In the genomic region with DNA sequence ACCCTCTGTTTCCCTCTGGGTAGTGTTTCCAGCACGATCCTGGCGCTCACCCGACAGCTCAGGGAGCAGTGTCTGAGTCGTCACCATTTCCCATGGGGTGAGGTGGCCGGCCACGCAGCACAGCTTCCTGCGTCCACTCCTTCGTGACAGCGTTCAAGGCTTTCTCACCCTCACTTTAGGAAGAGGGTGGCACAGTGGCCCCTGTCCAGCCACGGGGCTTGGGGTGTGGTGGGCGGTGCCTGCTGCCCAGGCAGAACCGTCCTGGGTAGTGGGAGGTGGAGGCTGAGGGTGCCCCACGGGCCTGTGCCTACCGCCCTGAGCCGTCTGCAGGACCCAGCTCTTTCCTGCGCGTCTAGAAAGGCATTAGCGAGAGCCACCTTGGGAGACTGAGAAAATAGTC, we compare ENCODE assay signal across 24 cellular contexts. TPM values are rescaled to one million over a fixed set of nuclear protein-coding genes. Genes with fewer than 3 reads are reported as not detected.
"Had no signal": no experiment of that assay in that cellular context is flagged by ENCODE, and none has a peak within 500 bp of the region (broad histone marks: within the 10 kb centered on the region; RNA-seq: fewer than 3 reads in every experiment).

No MANE protein-coding gene starts in this region.

- H3K4me3 ChIP-seq: dorsolateral prefrontal cortex, gastrocnemius medialis, lung, neural progenitor cell, ovary, psoas muscle, thoracic aorta, tibial nerve, upper lobe of right lung, uterus had no signal

- H3K4me2 ChIP-seq: neural progenitor cell had no signal

- H3K27me3 ChIP-seq: dorsolateral prefrontal cortex, gastrocnemius medialis, neural progenitor cell, ovary, tibial nerve, upper lobe of right lung, uterus had no signal

- DNase-seq: dorsolateral prefrontal cortex; effector CD4-positive, alpha-beta T cell; foreskin fibroblast; gastrocnemius medialis; head of caudate nucleus; naive B cell; nucleus accumbens; ovary; small intestine; stimulated activated CD4-positive, alpha-beta T cell treated with anti-CD3 and anti-CD28 coated beads, Interleukin-15, amount 100 ng/mL, for 24 hours; stimulated activated CD4-positive, alpha-beta T cell treated with anti-CD3 and anti-CD28 coated beads, Interleukin-2, amount 100 ng/mL, for 48 hours; stimulated activated naive B cell treated with anti-CD40 and anti-IgM and Interleukin-4, amounts not matched to agents 10 μg/mL and 1 μg/mL and 100 μg/mL, for 72 hours; upper lobe of right lung; uterus had no signal

- H3K36me3 ChIP-seq: neural progenitor cell, ovary, uterus had no signal

- H2AFZ ChIP-seq: neural progenitor cell had no signal

- ATAC-seq: gastrocnemius medialis; left lobe of liver; stimulated activated naive B cell treated with anti-CD40 and anti-IgM and Interleukin-4, amounts not matched to agents 10 μg/mL and 1 μg/mL and 100 μg/mL, for 72 hours; upper lobe of right lung had no signal

- H3K27ac ChIP-seq: dorsolateral prefrontal cortex, gastrocnemius medialis, neural progenitor cell, ovary, psoas muscle, thoracic aorta, tibial nerve, upper lobe of right lung, uterus had no signal

- H3K4me1 Mint-ChIP-seq: neural progenitor cell had no signal

- H3K27me3 Mint-ChIP-seq: memory B cell; naive B cell; stimulated activated naive B cell treated with anti-CD40 and anti-IgM and Interleukin-4, amounts not matched to agents 10 μg/mL and 1 μg/mL and 100 μg/mL, for 72 hours; stimulated activated naive CD8-positive, alpha-beta T cell treated with anti-CD3 and anti-CD28 coated beads, Interleukin-15, Interleukin-2, amounts not matched to agents 100 ng/mL and 50 ng/mL, for 24 hours had no signal

- H3K9ac ChIP-seq: neural progenitor cell had no signal

- H3K9me3 ChIP-seq: gastrocnemius medialis, ovary, psoas muscle, thoracic aorta, tibial nerve, upper lobe of right lung, uterus had no signal

- H3K27ac Mint-ChIP-seq: memory B cell; nephron; neural progenitor cell; stimulated activated naive B cell treated with anti-CD40 and anti-IgM and Interleukin-4, amounts not matched to agents 10 μg/mL and 1 μg/mL and 100 μg/mL, for 72 hours; stimulated activated naive CD8-positive, alpha-beta T cell treated with anti-CD3 and anti-CD28 coated beads, Interleukin-15, Interleukin-2, amounts not matched to agents 100 ng/mL and 50 ng/mL, for 24 hours had no signal

- H3K4me3 Mint-ChIP-seq: memory B cell; nephron; neural progenitor cell; stimulated activated naive B cell treated with anti-CD40 and anti-IgM and Interleukin-4, amounts not matched to agents 10 μg/mL and 1 μg/mL and 100 μg/mL, for 72 hours; stimulated activated naive CD8-positive, alpha-beta T cell treated with anti-CD3 and anti-CD28 coated beads, Interleukin-15, Interleukin-2, amounts not matched to agents 100 ng/mL and 50 ng/mL, for 24 hours had no signal

- H3K4me1 ChIP-seq: gastrocnemius medialis, neural progenitor cell, psoas muscle, tibial nerve, upper lobe of right lung, uterus had no signal

- H3K9me3 Mint-ChIP-seq: memory B cell; nephron; neural progenitor cell; stimulated activated naive CD8-positive, alpha-beta T cell treated with anti-CD3 and anti-CD28 coated beads, Interleukin-15, Interleukin-2, amounts not matched to agents 100 ng/mL and 50 ng/mL, for 24 hours had no signal

RNA-seq across cellular contexts. Expression of a gene that starts 45.0 kb away (rescaled TPM):
- total RNA-seq: glomerular endothelial cell had no signal
